8 cellular contexts compared by ENCODE assay signal in genomic region chr6:32191696-32192607, GRCh38. TPM values are rescaled to one million over a fixed set of nuclear protein-coding genes. Genes with fewer than 3 reads are reported as not detected.
DNase-seq lines count a peak whose midpoint lies in the region; ATAC-seq and TF ChIP-seq lines count a peak whose summit lies in the region.

No MANE protein-coding gene starts in this region.

- WGBS in ovary, 3 donors, result 71 to 81% (median 78%) methylated on average over 15 of the region's 15 CpGs

- H3K4me1 ChIP-seq in PC-3 (ENCODE audit: insufficient read depth, low read length) (peaks cover 41% of the 10 kb centered on the region), ovary (ENCODE audit: insufficient read depth) (peaks cover 5% of the 10 kb centered on the region)

- no peak for TF ChIP-seq POLR2A in ovary (IDR thresholded peaks at IDR 0.05)

- H3K9me3 Mint-ChIP-seq in Calu3 (ENCODE audit: low read depth, unreplicated experiment), result no peaks in the 10 kb centered on the region
- no peaks in the 10 kb centered on the region for H3K9me3 Mint-ChIP-seq in effector memory CD8-positive, alpha-beta T cell

- peak overlapping the region; percentile 61; the same call in 1 of the 2 replicates for H3K4me2 ChIP-seq in PC-3 (ENCODE audit: low read length)

- H2AFZ ChIP-seq in PC-3 (ENCODE audit: low read length), result no peak overlapping the region

- H3K27me3 ChIP-seq in PC-3 (ENCODE audit: low read length) (no peaks in the 10 kb centered on the region), ovary (no peaks in the 10 kb centered on the region)

- TF ChIP-seq EP300 in ovary (IDR thresholded peaks at IDR 0.05), result no peak

- DNase-seq in Calu3, result no peak
- no peak for DNase-seq in PC-3
- no peak for DNase-seq in effector memory CD8-positive, alpha-beta T cell
- DNase-seq in ovary, result peak in 3 of 5 donors; percentile 47 to 63 (median 51)
- no peak for DNase-seq in GM10248 (ENCODE audit: extremely low spot score)
- no peak for DNase-seq in NCI-H446 (lab: John Stamatoyannopoulos, UW)
- no peak for DNase-seq in NCI-H1417 treated with DMSO at 0.1 percent for 48 hours (lab: John Stamatoyannopoulos, UW)
- no peak for DNase-seq in head of caudate nucleus

- no TSS peak for BruUV-seq in Calu3 (replicated peaks; lab: Mats Ljungman, UMichigan)
- BruUV-seq in PC-3 (replicated peaks; lab: Mats Ljungman, UMichigan), result no TSS peak

- H3K4me3 ChIP-seq in PC-3 (ENCODE audit: low read length), result no peak overlapping the region
- no peak overlapping the region for H3K4me3 ChIP-seq in ovary

- CTCF ChIA-PET in Calu3 (lab: Charles Lee) (interaction anchor here (0.7 kb wide), 1 partner anchor 337 kb away, joined by 3 read pairs; no protein-coding TSS in a partner anchor), PC-3 (lab: Charles Lee) (no interaction called here), GM10248 (lab: Yijun Ruan, JAX) (interaction anchor here (0.8 to 1.0 kb wide), 2 partner anchors 16 to 62 kb away, joined by 3 to 4 read pairs; partner anchors contain the start of genes AGPAT1 and FKBPL)

- H3K4me1 Mint-ChIP-seq in Calu3 (ENCODE audit: low read depth, unreplicated experiment), result peaks cover 43% of the 10 kb centered on the region
- peaks cover 68 to 70% of the 10 kb centered on the region in 2 donors for H3K4me1 Mint-ChIP-seq in effector memory CD8-positive, alpha-beta T cell (ENCODE audit: low read depth in 2 of 2)

- no peaks in the 10 kb centered on the region for H3K9me3 ChIP-seq in PC-3 (ENCODE audit: low read length)
- H3K9me3 ChIP-seq in ovary, result no peaks in the 10 kb centered on the region

- H3K36me3 Mint-ChIP-seq in Calu3 (ENCODE audit: insufficient read depth, unreplicated experiment), result peaks cover 72% of the 10 kb centered on the region
- H3K36me3 Mint-ChIP-seq in effector memory CD8-positive, alpha-beta T cell (ENCODE audit: insufficient read depth), result peaks cover 49% of the 10 kb centered on the region

- intact Hi-C loops in Calu3 (cut with micrococcal nuclease; ENCODE audit: unreplicated experiment), result loop anchor here (10.0 kb wide), 1 partner anchor 247 kb away; the partner anchor contains the start of gene CFB
- intact Hi-C loops in PC-3 (cut with micrococcal nuclease), result no loop called here
- intact Hi-C loops in ovary (cut with DNase I), result loop anchor here in 1 of 4 donors (10.0 kb wide), 1 partner anchor 783 kb away; no protein-coding TSS in a partner anchor
- intact Hi-C loops in head of caudate nucleus (cut with DNase I), result no loop called here

- TF ChIP-seq CTCF in Calu3 (IDR thresholded peaks at IDR 0.05; ENCODE audit: unreplicated experiment), result no peak
- TF ChIP-seq CTCF in PC-3 (conservative IDR thresholded peaks at IDR 0.05; ENCODE audit: low read depth, low read length), result no peak
- TF ChIP-seq CTCF in ovary (IDR thresholded peaks at IDR 0.05), result no peak
- no peak for TF ChIP-seq CTCF in GM10248 (IDR thresholded peaks at IDR 0.05; ENCODE audit: control extremely low read depth, extremely low read depth, low read depth, missing control alignments)

- peaks cover 18% of the 10 kb centered on the region for H3K79me2 ChIP-seq in PC-3 (ENCODE audit: low read length)

- H3K4me3 Mint-ChIP-seq in Calu3 (ENCODE audit: low read depth, unreplicated experiment), result peak overlapping the region; percentile 80
- peak overlapping the region; percentile 95 to 99 for H3K4me3 Mint-ChIP-seq in effector memory CD8-positive, alpha-beta T cell

- no peak overlapping the region for H3K9ac ChIP-seq in PC-3 (ENCODE audit: low read length)

- H3K27me3 Mint-ChIP-seq in Calu3 (ENCODE audit: unreplicated experiment), result no peaks in the 10 kb centered on the region
- H3K27me3 Mint-ChIP-seq in effector memory CD8-positive, alpha-beta T cell, result no peaks in the 10 kb centered on the region

- no peaks in the 10 kb centered on the region for H3K9me2 ChIP-seq in PC-3 (replicated peaks; ENCODE audit: low read length)

- ATAC-seq in PC-3, result no peak
- no peak for ATAC-seq in effector memory CD8-positive, alpha-beta T cell (replicated peaks)

- peak overlapping the region; percentile 54 for H3K27ac Mint-ChIP-seq in Calu3 (ENCODE audit: unreplicated experiment)
- H3K27ac Mint-ChIP-seq in effector memory CD8-positive, alpha-beta T cell, result peak overlapping the region; percentile 96 to 98

- H3K36me3 ChIP-seq in PC-3 (ENCODE audit: low read depth, low read length) (no peaks in the 10 kb centered on the region), ovary (no peaks in the 10 kb centered on the region)

- no peaks in the 10 kb centered on the region for H3F3A ChIP-seq in PC-3 (ENCODE audit: low read length, unreplicated experiment)

- H3K27ac ChIP-seq in PC-3 (ENCODE audit: low read length), result no peak overlapping the region
- H3K27ac ChIP-seq in ovary, result no peak overlapping the region

- POLR2A ChIA-PET in PC-3 (lab: Charles Lee; ENCODE audit: unreplicated experiment), result no interaction called here
- POLR2A ChIA-PET in GM10248 (lab: Yijun Ruan, JAX), result interaction anchor here (1.4 to 1.8 kb wide), 2 partner anchors 10 to 15 kb away, joined by 5 to 9 read pairs; no protein-coding TSS in a partner anchor

- no peaks in the 10 kb centered on the region for H4K20me1 ChIP-seq in PC-3 (ENCODE audit: low read length)

RNA-seq across cellular contexts. Expression of gene GPSM3, which starts 0.5 kb away (rescaled TPM):
- total RNA-seq in Calu3 (2022), result 6.2 and 6.3 TPM in 2 replicates
- total RNA-seq in PC-3 (2014; rRNA removed), result 5.0 and 7.1 TPM in 2 replicates
- total RNA-seq in ovary, result 1 to 10 TPM; 3.1 to 8.4 (median 4.7) TPM
- polyA plus RNA-seq in ovary, result 1 to 10 TPM; 5.4 to 8.7 TPM

RNA-seq across cellular contexts. Expression of gene PBX2, which starts 1.9 kb away (rescaled TPM):
- total RNA-seq in Calu3 (2022) (122 and 141 TPM in 2 replicates), PC-3 (2014; rRNA removed) (25.3 and 33.3 TPM in 2 replicates), ovary (100 to 1,000 TPM in 4 of 7 donors, 10 to 100 TPM in 3; 39.3 to 110 (median 100) TPM)
- 10 to 100 TPM; 74.0 to 75.5 TPM for polyA plus RNA-seq in ovary

RNA-seq across cellular contexts. Expression of gene AGER, which starts 7.9 kb away (rescaled TPM):
- total RNA-seq in Calu3 (2022) (14.3 and 14.4 TPM in 2 replicates), PC-3 (2014; rRNA removed) (2.0 and 5.0 TPM in 2 replicates), ovary (10 to 100 TPM in 1 of 7 donors, 1 to 10 TPM in 6; 3.4 to 12.8 (median 8.1) TPM)
- polyA plus RNA-seq in ovary, result 1 to 10 TPM; 5.1 to 5.9 TPM

RNA-seq across cellular contexts. Expression of gene RNF5, which starts 13.7 kb away (rescaled TPM):
- total RNA-seq in Calu3 (2022), result 85.4 and 89.6 TPM in 2 replicates
- 69.0 and 80.1 TPM in 2 replicates for total RNA-seq in PC-3 (2014; rRNA removed)
- total RNA-seq in ovary, result 10 to 100 TPM; 49.2 to 81.6 (median 75.4) TPM
- polyA plus RNA-seq in ovary, result 100 to 1,000 TPM in 1 of 2 donors, 10 to 100 TPM in 1; 88.6 to 103 TPM

RNA-seq across cellular contexts. Expression of gene AGPAT1, which starts 16.1 kb away (rescaled TPM):
- total RNA-seq in Calu3 (2022) (138 and 139 TPM in 2 replicates), PC-3 (2014; rRNA removed) (54.7 and 59.6 TPM in 2 replicates), ovary (10 to 100 TPM; 29.6 to 82.4 (median 60.6) TPM)
- 10 to 100 TPM; 53.5 to 75.7 TPM for polyA plus RNA-seq in ovary

Comparison
In these comparisons a context has a peak if more than half of its experiments do, and no peak if none do; other contexts are left out.
1. DNase-seq: peak in ovary (3 of 5); none in Calu3 (single experiment), PC-3 (single experiment), effector memory CD8-positive, alpha-beta T cell (0 of 3), GM10248 (single experiment), NCI-H446 (0 of 2), NCI-H1417 treated with DMSO at 0.1 percent for 48 hours (single experiment) and head of caudate nucleus (0 of 42).